Comparison of ENCODE assay signal across 10 cellular contexts in genomic region chr4:77095101-77095826, GRCh38. TPM values are rescaled to one million over a fixed set of nuclear protein-coding genes. Genes with fewer than 3 reads are reported as not detected.
A peak's percentile ranks its signal among the peaks of the same experiment; 100 is the strongest.
DNase-seq lines count a peak whose midpoint lies in the region; ATAC-seq and TF ChIP-seq lines count a peak whose summit lies in the region.
"Had no signal": no experiment of that assay in that cellular context is flagged by ENCODE, and none has a peak within 500 bp of the region (broad histone marks: within the 10 kb centered on the region; RNA-seq: fewer than 3 reads in every experiment).

No MANE protein-coding gene starts in this region.

- H3K9me3 ChIP-seq in body of pancreas: no peaks in the 10 kb centered on the region
- H3K9me3 ChIP-seq: BLaER1 treated with 17β-estradiol and CSF1 and Interleukin-3, amounts not matched to agents 10 nM and 100 nM had no signal

- H3K9me3 Mint-ChIP-seq in immature natural killer cell: no peaks in the 10 kb centered on the region

- H3K36me3 Mint-ChIP-seq in immature natural killer cell: no peaks in the 10 kb centered on the region

- intact Hi-C loops in body of pancreas (cut with DNase I): no loop called here

- H3K4me1 ChIP-seq in body of pancreas: no peaks in the 10 kb centered on the region

- no peaks in the 10 kb centered on the region for H3K27me3 ChIP-seq in body of pancreas
- H3K27me3 ChIP-seq: BLaER1 treated with 17β-estradiol and CSF1 and Interleukin-3, amounts not matched to agents 10 nM and 100 nM had no signal

- peak; percentile 68 to 80 (median 72) for TF ChIP-seq CTCF in body of pancreas (IDR thresholded peaks at IDR 0.05)

- no peak for TF ChIP-seq POLR2A in body of pancreas (IDR thresholded peaks at IDR 0.05)

- DNase-seq in NCI-H2171 treated with DMSO at 0.1 percent for 48 hours (lab: John Stamatoyannopoulos, UW) (peak; percentile 54), NCI-H2171 (lab: John Stamatoyannopoulos, UW) (no peak), NCI-H146 treated with DMSO at 0.1 percent for 48 hours (lab: John Stamatoyannopoulos, UW; ENCODE audit: unreplicated experiment) (peak; percentile 69), UCSD-AML1 (lab: John Stamatoyannopoulos, UW; ENCODE audit: unreplicated experiment) (peak; percentile 60), body of pancreas (peak; percentile 79 to 88 (median 84)), immature natural killer cell (peak; percentile 56 to 67 (median 61))
- DNase-seq in stimulated activated CD4-positive, alpha-beta T cell treated with anti-CD3 and anti-CD28 coated beads, Interleukin-1b, Interleukin-23, amount 100 ng/mL, for 1 hour (ENCODE audit: low read depth in 2 of 2): peak; percentile 38 to 40

- H3K4me1 Mint-ChIP-seq in immature natural killer cell: peaks cover 5 to 13% of the 10 kb centered on the region in 2 donors

- ATAC-seq in HG02852 (IDR thresholded peaks at IDR 0.05; ENCODE audit: unreplicated experiment) (peak; percentile 98), body of pancreas (peak; percentile 91)

- H3K36me3 ChIP-seq in body of pancreas (replicated peaks in 1 of 2; ENCODE audit: insufficient read depth in 1 of 2, low read depth in 2 of 2): no peaks in the 10 kb centered on the region
- H3K36me3 ChIP-seq: BLaER1 treated with 17β-estradiol and CSF1 and Interleukin-3, amounts not matched to agents 10 nM and 100 nM had no signal

- 18 to 21% methylated on average over 6 of the region's 6 CpGs for WGBS in body of pancreas, 2 donors

- H3K27ac ChIP-seq in body of pancreas: no peak overlapping the region
- H3K27ac ChIP-seq: BLaER1 treated with 17β-estradiol and CSF1 and Interleukin-3, amounts not matched to agents 10 nM and 100 nM had no signal

- H3K4me3 ChIP-seq in body of pancreas: no peak overlapping the region
- H3K4me3 ChIP-seq: BLaER1 treated with 17β-estradiol and CSF1 and Interleukin-3, amounts not matched to agents 10 nM and 100 nM; skin epidermis had no signal

- H3K27ac Mint-ChIP-seq in immature natural killer cell: no peak overlapping the region

- H3K27me3 Mint-ChIP-seq in immature natural killer cell (ENCODE audit: low read depth in 3 of 3): peaks cover 0 to 2% (median 0%) of the 10 kb centered on the region in 3 donors

- H3K4me3 Mint-ChIP-seq in immature natural killer cell: no peak overlapping the region

RNA-seq across cellular contexts. Expression of gene CCNI, which starts 19.5 kb away (rescaled TPM):
- total RNA-seq in body of pancreas: 100 to 1,000 TPM in 1 of 2 donors, 10 to 100 TPM in 1; 92.6 to 185 TPM
- polyA plus RNA-seq in immature natural killer cell: 100 to 1,000 TPM; 223 to 256 (median 226) TPM
